Comparison of ENCODE assay signal across 1 cellular context in the genomic region with DNA sequence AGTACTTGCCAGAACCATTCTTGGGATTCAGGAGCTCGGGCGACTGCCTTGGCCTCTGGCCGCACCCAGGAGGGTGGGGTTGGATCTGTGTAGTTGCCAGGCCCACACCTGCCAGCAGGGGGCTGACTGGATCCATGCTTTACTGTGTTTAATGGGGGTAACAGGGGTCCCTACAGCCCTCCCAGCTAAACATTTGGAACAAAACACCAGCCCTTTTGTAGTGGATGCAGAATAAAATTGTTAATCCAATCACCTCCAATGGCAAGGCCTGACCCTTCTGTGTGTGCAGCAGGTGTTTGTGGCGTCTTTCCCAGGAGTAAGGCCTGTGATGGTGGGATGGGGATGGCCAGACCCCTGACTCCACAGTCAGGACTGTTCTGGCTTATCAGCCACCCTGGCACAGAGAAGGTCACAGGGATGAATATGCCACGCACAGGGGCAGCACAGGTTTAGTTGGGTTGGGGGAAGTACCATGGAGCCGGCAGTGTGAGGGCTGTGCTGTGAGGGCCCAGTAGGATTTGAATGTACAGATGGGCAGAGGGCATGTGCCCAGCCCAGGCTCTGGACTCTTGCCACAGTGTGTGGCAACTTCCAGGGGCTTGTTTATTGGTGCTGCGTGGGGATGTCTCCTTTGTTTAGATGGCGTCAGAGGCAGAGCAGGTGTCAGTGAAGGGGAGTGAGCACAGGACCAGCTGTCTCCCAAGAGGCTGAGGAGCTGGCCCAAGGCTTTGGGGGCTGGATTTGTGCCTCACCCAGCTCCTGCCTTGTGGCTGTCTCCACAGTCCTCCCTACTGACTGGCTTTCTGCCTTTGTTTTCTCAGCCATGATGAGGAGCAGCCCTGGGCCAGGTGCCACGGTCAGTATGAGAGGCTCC.
A peak's percentile ranks its signal among the peaks of the same experiment; 100 is the strongest.
TF ChIP-seq lines count a peak whose summit lies in the region.

No MANE protein-coding gene starts in this region.

TF ChIP-seq in endothelial cell of umbilical vein, 7 proteins besides CTCF, POLR2A, EP300 and RAD21:
- peak; percentile 26 for TF ChIP-seq POLR2AphosphoS5 (IDR thresholded peaks at IDR 0.05; ENCODE audit: insufficient read depth, low read depth, low read length)
- TF ChIP-seq, protein P1, sequence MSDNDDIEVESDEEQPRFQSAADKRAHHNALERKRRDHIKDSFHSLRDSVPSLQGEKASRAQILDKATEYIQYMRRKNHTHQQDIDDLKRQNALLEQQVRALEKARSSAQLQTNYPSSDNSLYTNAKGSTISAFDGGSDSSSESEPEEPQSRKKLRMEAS (IDR thresholded peaks at IDR 0.05; ENCODE audit: insufficient read depth, insufficient read length) = no peak
